ENCODE assay signal across 12 cellular contexts in genomic region chr2:9547272-9547991, GRCh38. TPM values are rescaled to one million over a fixed set of nuclear protein-coding genes. Genes with fewer than 3 reads are reported as not detected.
A peak's percentile ranks its signal among the peaks of the same experiment; 100 is the strongest.
DNase-seq lines count a peak whose midpoint lies in the region; ATAC-seq, FAIRE-seq and TF ChIP-seq lines count a peak whose summit lies in the region.
"Had no signal": no experiment of that assay in that cellular context is flagged by ENCODE, and none has a peak within 500 bp of the region (broad histone marks: within the 10 kb centered on the region; RNA-seq: fewer than 3 reads in every experiment).

No MANE protein-coding gene starts in this region.

- TF ChIP-seq POLR2A in A549 (IDR thresholded peaks at IDR 0.05; ENCODE audit: low read length), result no peak
- no peak for TF ChIP-seq POLR2A in gastroesophageal sphincter (IDR thresholded peaks at IDR 0.05)

- no peak for FAIRE-seq in A549 (lab: Jason Lieb, UNC)
- peak; percentile 56 for FAIRE-seq in GM19239 (lab: Jason Lieb, UNC)

- no peaks in the 10 kb centered on the region for H3K9me3 Mint-ChIP-seq in activated T-helper 17 cell treated with anti-CD3 and anti-CD28 coated beads, Interleukin-2, amount 50 U/mL, for 72 hours

- ATAC-seq in A549 (peak in 1 of 2 experiments; percentile 14; a peak in 1 of 6 replicates), lower lobe of right lung (no peak), HG02840 (IDR thresholded peaks at IDR 0.05; ENCODE audit: low FRiP score, unreplicated experiment) (no peak), gastroesophageal sphincter (no peak)
- ATAC-seq in activated T-helper 17 cell treated with anti-CD3 and anti-CD28 coated beads, Interleukin-2, amount 50 U/mL, for 72 hours (replicated peaks), result no peak
- ATAC-seq: left cardiac atrium had no signal

- H3K36me3 ChIP-seq in lower lobe of right lung (no peaks in the 10 kb centered on the region), gastroesophageal sphincter (peaks cover 0 to 5% of the 10 kb centered on the region in 2 donors)

- no peak for TF ChIP-seq RAD21 in A549 (conservative IDR thresholded peaks at IDR 0.05 in 1 of 2, IDR thresholded peaks at IDR 0.05 in 1 of 2)

- POLR2A ChIA-PET in A549 (lab: Yijun Ruan, JAX), result no interaction called here

- intact Hi-C loops in lower lobe of right lung (cut with DNase I), result no loop called here

- H3K27ac Mint-ChIP-seq in activated T-helper 17 cell treated with anti-CD3 and anti-CD28 coated beads, Interleukin-2, amount 50 U/mL, for 72 hours, result no peak overlapping the region

- peaks cover 36% of the 10 kb centered on the region for H3K36me3 Mint-ChIP-seq in activated T-helper 17 cell treated with anti-CD3 and anti-CD28 coated beads, Interleukin-2, amount 50 U/mL, for 72 hours (ENCODE audit: low read depth)

- TF ChIP-seq CTCF in A549 (IDR thresholded peaks at IDR 0.05), result no peak
- no peak for TF ChIP-seq CTCF in lower lobe of right lung (IDR thresholded peaks at IDR 0.05)
- TF ChIP-seq CTCF in gastroesophageal sphincter (IDR thresholded peaks at IDR 0.05), result no peak

- peak overlapping the region; percentile 13; the same call in 2 of the 3 replicates for H3K4me2 ChIP-seq in A549

- no peaks in the 10 kb centered on the region for H3K9me3 ChIP-seq in A549
- H3K9me3 ChIP-seq in lower lobe of right lung, result no peaks in the 10 kb centered on the region
- H3K9me3 ChIP-seq in gastroesophageal sphincter, result no peaks in the 10 kb centered on the region

- TF ChIP-seq EP300 in A549 (IDR thresholded peaks at IDR 0.05), result no peak
- TF ChIP-seq EP300 in gastroesophageal sphincter (IDR thresholded peaks at IDR 0.05), result no peak

- DNase-seq in A549 (ENCODE audit: low read depth in 1 of 2, low spot score in 1 of 2) (no peak), GM19239 (ENCODE audit: insufficient read length, low spot score) (no peak), lower lobe of right lung (no peak), kidney glomerular epithelial cell (lab: John Stamatoyannopoulos, UW) (no peak), NCI-H82 (lab: John Stamatoyannopoulos, UW) (no peak)
- DNase-seq: COR-L47, left cardiac atrium, NCI-H446 treated with DMSO at 0.1 percent for 48 hours, substantia nigra had no signal

- no peak overlapping the region for H3K4me3 ChIP-seq in A549
- no peak overlapping the region for H3K4me3 ChIP-seq in lower lobe of right lung
- no peak overlapping the region for H3K4me3 ChIP-seq in gastroesophageal sphincter

- H3K27ac ChIP-seq in A549 (peak overlapping the region in 1 of 2 experiments; percentile 19; a peak in 2 of 6 replicates), lower lobe of right lung (peak overlapping the region; percentile 12), gastroesophageal sphincter (no peak overlapping the region)

- CTCF ChIA-PET in A549 (lab: Yijun Ruan, JAX), result interaction anchor here (0.9 to 1.0 kb wide), 2 partner anchors 9 to 11 kb away, joined by 3 read pairs; no protein-coding TSS in a partner anchor

- H3K4me1 ChIP-seq in A549 (peaks cover 54% of the 10 kb centered on the region), lower lobe of right lung (peaks cover 83% of the 10 kb centered on the region), gastroesophageal sphincter (peaks cover 0 to 68% (median 8%) of the 10 kb centered on the region in 3 donors)

- H3K27me3 Mint-ChIP-seq in activated T-helper 17 cell treated with anti-CD3 and anti-CD28 coated beads, Interleukin-2, amount 50 U/mL, for 72 hours, result no peaks in the 10 kb centered on the region

- peaks cover 47% of the 10 kb centered on the region for H3K4me1 Mint-ChIP-seq in activated T-helper 17 cell treated with anti-CD3 and anti-CD28 coated beads, Interleukin-2, amount 50 U/mL, for 72 hours

- 79% methylated on average over 5 of the region's 5 CpGs for WGBS in A549 (ENCODE audit: missing lambda C conversion rate)
- WGBS in gastroesophageal sphincter (ENCODE audit: low coverage in 1 of 2), 2 donors, result 71 to 87% methylated on average over 3 to 5 of the region's 5 CpGs

- H3K27me3 ChIP-seq in lower lobe of right lung (ENCODE audit: low read depth) (no peaks in the 10 kb centered on the region), gastroesophageal sphincter (no peaks in the 10 kb centered on the region)

- peak overlapping the region; percentile 80 for H3K4me3 Mint-ChIP-seq in activated T-helper 17 cell treated with anti-CD3 and anti-CD28 coated beads, Interleukin-2, amount 50 U/mL, for 72 hours

TF ChIP-seq in A549, 52 proteins besides CTCF, POLR2A, EP300 and RAD21:
- no peak for TF ChIP-seq SREBF2 (IDR thresholded peaks at IDR 0.05)
- no peak for TF ChIP-seq ATOH8 (CRISPR knock-in tag; IDR thresholded peaks at IDR 0.05; ENCODE audit: low read depth)
- TF ChIP-seq MAZ (IDR thresholded peaks at IDR 0.05; ENCODE audit: borderline replicate concordance, low read depth, low read length), result no peak
- TF ChIP-seq HOXB5 (CRISPR knock-in tag; IDR thresholded peaks at IDR 0.05), result no peak
- no peak for TF ChIP-seq BHLHE40 (IDR thresholded peaks at IDR 0.05; ENCODE audit: low read depth, low read length)
- no peak for TF ChIP-seq JUNB (IDR thresholded peaks at IDR 0.05)
- no peak for TF ChIP-seq HDAC2 (IDR thresholded peaks at IDR 0.05)
- TF ChIP-seq HOXA7 (CRISPR knock-in tag; IDR thresholded peaks at IDR 0.05), result no peak
- no peak for TF ChIP-seq RARB (CRISPR knock-in tag; IDR thresholded peaks at IDR 0.05)
- no peak for TF ChIP-seq PBX3 (IDR thresholded peaks at IDR 0.05)
- no peak for TF ChIP-seq RNF2 (IDR thresholded peaks at IDR 0.05; ENCODE audit: borderline replicate concordance, low read depth)
- TF ChIP-seq EHF (CRISPR knock-in tag; IDR thresholded peaks at IDR 0.05), result no peak
- no peak for TF ChIP-seq MAFK (IDR thresholded peaks at IDR 0.05; ENCODE audit: partially characterized antibody)
- no peak for TF ChIP-seq FOXS1 (CRISPR knock-in tag; IDR thresholded peaks at IDR 0.05)
- TF ChIP-seq MAX (IDR thresholded peaks at IDR 0.05), result no peak

RNA-seq across cellular contexts. Expression of gene ADAM17, which starts 8.2 kb away (rescaled TPM):
- polyA plus RNA-seq in A549 (2011; rRNA removed) (33.0 and 33.1 TPM in 2 replicates), A549 (2017; fragmentation: RNase III; extraction: RNeasy Plus Mini Kit Qiagen cat#74134 plus additional on column Dnase treatment) (36.0 to 39.1 TPM (median 38.1 TPM) in 3 replicates)
- polyA plus RNA-seq in A549 (2012; cell fraction: cytosol; rRNA removed), result 11.7 and 11.8 TPM in 2 replicates
- 17.7 and 21.0 TPM in 2 replicates for polyA plus RNA-seq in A549 (2012; cell fraction: nucleus; rRNA removed)
- polyA minus RNA-seq in A549 (2011; rRNA and poly(A)+ RNA removed), result 29.7 and 30.1 TPM in 2 replicates
- total RNA-seq in activated T-helper 17 cell treated with anti-CD3 and anti-CD28 coated beads, Interleukin-2, amount 50 U/mL, for 72 hours, result 10 to 100 TPM; 22.7 to 31.2 TPM
- total RNA-seq in lower lobe of right lung (76.9 TPM), gastroesophageal sphincter (10 to 100 TPM; 16.0 to 38.3 (median 17.9) TPM)
